8 cellular contexts compared by ENCODE assay signal in the genomic region with DNA sequence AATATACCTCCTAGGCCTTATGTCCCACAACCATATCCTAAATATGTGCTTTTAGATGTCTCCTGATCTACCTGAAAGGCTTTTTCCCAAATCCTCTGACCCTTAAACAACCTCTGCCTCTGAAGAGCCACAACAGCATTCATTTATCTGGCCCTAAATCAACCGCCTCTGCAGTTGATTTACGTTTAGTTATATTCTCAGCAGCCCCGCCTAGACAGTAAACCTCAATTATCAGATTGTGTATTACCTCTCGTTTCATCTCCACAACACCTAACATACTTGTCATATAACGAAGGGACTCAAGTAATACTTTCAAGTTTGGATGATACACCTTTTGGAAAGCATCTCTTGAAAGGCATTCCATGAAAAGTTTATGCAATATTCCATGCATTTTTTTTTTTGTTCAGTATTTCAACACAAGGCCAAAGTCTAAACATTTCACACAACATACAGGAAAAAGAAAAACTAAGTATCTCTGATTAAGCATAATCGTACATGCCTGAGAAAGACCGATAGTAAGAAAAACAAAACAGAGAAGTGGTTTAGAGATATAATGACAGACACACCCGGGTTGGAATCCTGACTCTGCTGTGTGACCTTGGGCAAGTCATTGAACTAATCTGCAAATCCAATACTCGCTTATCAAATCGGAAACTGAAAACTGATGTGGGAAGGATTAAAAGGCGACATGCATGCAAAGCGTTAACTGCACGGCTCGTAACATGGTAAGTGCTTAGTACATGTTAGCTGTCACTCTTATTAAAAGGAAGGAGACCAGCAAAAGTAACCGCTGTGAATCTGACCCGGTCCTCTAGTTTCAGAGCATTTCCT. TPM values are rescaled to one million over a fixed set of nuclear protein-coding genes. Genes with fewer than 3 reads are reported as not detected.
DNase-seq lines count a peak whose midpoint lies in the region; ATAC-seq and TF ChIP-seq lines count a peak whose summit lies in the region.

No MANE protein-coding gene starts in this region.

- peak overlapping the region; percentile 79 for H3K4me2 ChIP-seq in HCT116 (ENCODE audit: low read length)

- WGBS in thyroid gland, 2 donors: 23 to 25% methylated on average over 16 of the region's 16 CpGs

- H3K9me3 ChIP-seq in BE2C (no peaks in the 10 kb centered on the region), HCT116 (ENCODE audit: control insufficient read depth in 1 of 2, insufficient read depth in 1 of 2, low read depth in 1 of 2, low read length in 2 of 2) (no peaks in the 10 kb centered on the region), thyroid gland (no peaks in the 10 kb centered on the region)

- H3K4me3 ChIP-seq in BE2C (ENCODE audit: low read depth, low read length) (peak overlapping the region; percentile 93), HCT116 (replicated peaks in 1 of 2; ENCODE audit: low read depth in 1 of 2, low read length in 2 of 2) (peak overlapping the region; percentile 89 to 97), thyroid gland (replicated peaks in 1 of 3) (peak overlapping the region; percentile 65 to 94 (median 85))

- intact Hi-C loops in HCT116 (cut with micrococcal nuclease): no loop called here
- intact Hi-C loops in thyroid gland (cut with DNase I): no loop called here

- peaks cover 52% of the 10 kb centered on the region for H3K4me1 Mint-ChIP-seq in activated CD8-positive, alpha-beta T cell treated with anti-CD3 and anti-CD28 coated beads, Interleukin-2, amount 10 ng/mL, durations not matched to agents 7 days and 5 days (ENCODE audit: low read depth)

- no peaks in the 10 kb centered on the region for H3K4me1 ChIP-seq in BE2C
- peaks cover 6 to 14% of the 10 kb centered on the region in 2 experiments; a peak in 3 of 4 replicates for H3K4me1 ChIP-seq in HCT116 (ENCODE audit: control insufficient read depth in 1 of 2, insufficient read depth in 2 of 2, low read length in 2 of 2)
- H3K4me1 ChIP-seq in thyroid gland: peaks cover 15 to 20% of the 10 kb centered on the region in 2 donors

- H3K27ac ChIP-seq in HCT116 (ENCODE audit: low read depth, low read length) (peak overlapping the region; percentile 44; the same call in 1 of the 2 replicates), layer of hippocampus (ENCODE audit: low read depth, low read length) (peak overlapping the region; percentile 80), thyroid gland (peak overlapping the region in 2 of 3 donors; percentile 67 to 88)

- H3K9me2 ChIP-seq in HCT116 (ENCODE audit: insufficient read depth): no peaks in the 10 kb centered on the region

- H3K36me3 ChIP-seq in BE2C: no peaks in the 10 kb centered on the region
- peaks cover 6 to 7% of the 10 kb centered on the region in 2 experiments; a peak in 3 of 4 replicates for H3K36me3 ChIP-seq in HCT116 (ENCODE audit: control insufficient read depth in 1 of 2, insufficient read depth in 2 of 2, low read length in 2 of 2)
- peaks cover 7 to 10% of the 10 kb centered on the region in 2 donors for H3K36me3 ChIP-seq in thyroid gland

- TF ChIP-seq POLR2A in HCT116 (IDR thresholded peaks at IDR 0.05; ENCODE audit: borderline replicate concordance, extremely low read depth, insufficient read depth, insufficient read length) (no peak), thyroid gland (IDR thresholded peaks at IDR 0.05) (no peak)

- BruUV-seq in HCT116 (replicated peaks; lab: Mats Ljungman, UMichigan): TSS peak; percentile 65

- TF ChIP-seq CTCF in BE2C (IDR thresholded peaks at IDR 0.05; ENCODE audit: low read depth, low read length): no peak
- TF ChIP-seq CTCF in HCT116 (IDR thresholded peaks at IDR 0.05 in 2 of 3, conservative IDR thresholded peaks at IDR 0.05 in 1 of 3; ENCODE audit: borderline replicate concordance in 1 of 3, insufficient read depth in 1 of 3, low read depth in 2 of 3, low read length in 2 of 3): no peak
- no peak for TF ChIP-seq CTCF in thyroid gland (IDR thresholded peaks at IDR 0.05)

- H3K9me3 Mint-ChIP-seq in activated CD8-positive, alpha-beta T cell treated with anti-CD3 and anti-CD28 coated beads, Interleukin-2, amount 10 ng/mL, durations not matched to agents 7 days and 5 days (ENCODE audit: insufficient read depth): no peaks in the 10 kb centered on the region

- peaks cover 31% of the 10 kb centered on the region for H3K36me3 Mint-ChIP-seq in activated CD8-positive, alpha-beta T cell treated with anti-CD3 and anti-CD28 coated beads, Interleukin-2, amount 10 ng/mL, durations not matched to agents 7 days and 5 days (ENCODE audit: low read depth)

- ATAC-seq in HCT116: no peak
- ATAC-seq in activated CD8-positive, alpha-beta T cell treated with anti-CD3 and anti-CD28 coated beads, Interleukin-2, amount 10 ng/mL, durations not matched to agents 7 days and 5 days: peak; percentile 4
- ATAC-seq in HG02970 (IDR thresholded peaks at IDR 0.05; ENCODE audit: low FRiP score, unreplicated experiment): no peak

- H3K27ac Mint-ChIP-seq in activated CD8-positive, alpha-beta T cell treated with anti-CD3 and anti-CD28 coated beads, Interleukin-2, amount 10 ng/mL, durations not matched to agents 7 days and 5 days: peak overlapping the region; percentile 83

- peaks cover 5% of the 10 kb centered on the region for H3K27me3 Mint-ChIP-seq in activated CD8-positive, alpha-beta T cell treated with anti-CD3 and anti-CD28 coated beads, Interleukin-2, amount 10 ng/mL, durations not matched to agents 7 days and 5 days (ENCODE audit: low read depth)

- H3K79me2 ChIP-seq in HCT116 (ENCODE audit: insufficient read depth, low read length): peaks cover 39% of the 10 kb centered on the region

- TF ChIP-seq RAD21 in HCT116 (IDR thresholded peaks at IDR 0.05; ENCODE audit: low read depth): no peak

- H3K27me3 ChIP-seq in BE2C (no peaks in the 10 kb centered on the region), HCT116 (ENCODE audit: insufficient read depth, low read length) (no peaks in the 10 kb centered on the region), layer of hippocampus (ENCODE audit: control insufficient read depth, insufficient read depth, low read length) (no peaks in the 10 kb centered on the region), thyroid gland (no peaks in the 10 kb centered on the region)

- peak overlapping the region; percentile 85 for H3K4me3 Mint-ChIP-seq in activated CD8-positive, alpha-beta T cell treated with anti-CD3 and anti-CD28 coated beads, Interleukin-2, amount 10 ng/mL, durations not matched to agents 7 days and 5 days

- POLR2A ChIA-PET in HCT116 (lab: Charles Lee): no interaction called here
- POLR2A ChIA-PET in activated CD8-positive, alpha-beta T cell treated with anti-CD3 and anti-CD28 coated beads, Interleukin-2, amount 10 ng/mL, durations not matched to agents 7 days and 5 days (lab: Charles Lee): interaction anchor here (0.6 kb wide), 2 partner anchors 14 to 19 kb away, joined by 3 to 5 read pairs; no protein-coding TSS in a partner anchor

- H2AFZ ChIP-seq in HCT116 (ENCODE audit: low read depth, low read length, poor library complexity, severe bottlenecking): no peak overlapping the region

- no peaks in the 10 kb centered on the region for H4K20me1 ChIP-seq in HCT116 (ENCODE audit: insufficient read depth)

- CTCF ChIA-PET in HCT116 (lab: Charles Lee): no interaction called here
- CTCF ChIA-PET in activated CD8-positive, alpha-beta T cell treated with anti-CD3 and anti-CD28 coated beads, Interleukin-2, amount 10 ng/mL, durations not matched to agents 7 days and 5 days (lab: Charles Lee): interaction anchor here (0.7 to 1.7 kb wide), 6 partner anchors 8 to 1104 kb away, joined by 3 to 6 read pairs (median 4); no protein-coding TSS in a partner anchor

- H3K9ac ChIP-seq in HCT116 (ENCODE audit: low read length): peak overlapping the region; percentile 72

- no peak for DNase-seq in BE2C
- DNase-seq in HCT116 (ENCODE audit: low read depth, low spot score): no peak
- no peak for DNase-seq in activated CD8-positive, alpha-beta T cell treated with anti-CD3 and anti-CD28 coated beads, Interleukin-2, amount 10 ng/mL, durations not matched to agents 7 days and 5 days
- no peak for DNase-seq in thyroid gland
- DNase-seq in stimulated activated CD4-positive, alpha-beta T cell treated with anti-CD3 and anti-CD28 coated beads, Interleukin-4, amount 100 ng/mL, for 4 hours: no peak
- DNase-seq in NCI-H1930 (lab: John Stamatoyannopoulos, UW): no peak

- RAD21 ChIA-PET in HCT116 (lab: Charles Lee; ENCODE audit: low non-redundant PET in 1 of 2, low total read pairs in 2 of 2, uncharacterized antibody in 2 of 2, unreplicated experiment in 2 of 2): no interaction called here

TF ChIP-seq in HCT116, 20 proteins besides CTCF, POLR2A, EP300 and RAD21 (continues in another document):
- TF ChIP-seq CBX3 (IDR thresholded peaks at IDR 0.05; ENCODE audit: low read depth) (no peak), SIN3A (IDR thresholded peaks at IDR 0.05; ENCODE audit: low read depth) (no peak), JUND (IDR thresholded peaks at IDR 0.05) (no peak), CEBPB (IDR thresholded peaks at IDR 0.05; ENCODE audit: low read depth) (no peak), POLR2AphosphoS5 (IDR thresholded peaks at IDR 0.05; ENCODE audit: low read depth, low read length) (no peak), EZH2 (IDR thresholded peaks at IDR 0.05) (no peak)

RNA-seq across cellular contexts. Expression of a gene that starts 0.8 kb away (rescaled TPM):
- polyA plus RNA-seq in BE2C (2012; ENCODE audit: insufficient read depth, insufficient read length, low read depth): 13.0 TPM
- 29.1 TPM for total RNA-seq in HCT116 (2021; ENCODE audit: unreplicated experiment)
- 13.9 and 18.5 TPM in 2 replicates for polyA plus RNA-seq in HCT116 (2012)
- total RNA-seq in activated CD8-positive, alpha-beta T cell treated with anti-CD3 and anti-CD28 coated beads, Interleukin-2, amount 10 ng/mL, durations not matched to agents 7 days and 5 days: 10 to 100 TPM; 52.0 to 56.7 TPM
- 100 to 1,000 TPM in 2 of 4 donors, 10 to 100 TPM in 2; 74.3 to 138 (median 91.4) TPM for total RNA-seq in thyroid gland

RNA-seq across cellular contexts. Expression of a gene that starts 52.0 kb away (rescaled TPM):
- 6.0 TPM for polyA plus RNA-seq in BE2C (2012; ENCODE audit: insufficient read depth, insufficient read length, low read depth)
- total RNA-seq in HCT116 (2021; ENCODE audit: unreplicated experiment) (21.4 TPM), thyroid gland (10 to 100 TPM; 19.2 to 41.5 (median 28.2) TPM)
- 5.3 and 5.7 TPM in 2 replicates for polyA plus RNA-seq in HCT116 (2012)
- 10 to 100 TPM; 33.4 to 33.6 TPM for total RNA-seq in activated CD8-positive, alpha-beta T cell treated with anti-CD3 and anti-CD28 coated beads, Interleukin-2, amount 10 ng/mL, durations not matched to agents 7 days and 5 days
